In the genomic region with DNA sequence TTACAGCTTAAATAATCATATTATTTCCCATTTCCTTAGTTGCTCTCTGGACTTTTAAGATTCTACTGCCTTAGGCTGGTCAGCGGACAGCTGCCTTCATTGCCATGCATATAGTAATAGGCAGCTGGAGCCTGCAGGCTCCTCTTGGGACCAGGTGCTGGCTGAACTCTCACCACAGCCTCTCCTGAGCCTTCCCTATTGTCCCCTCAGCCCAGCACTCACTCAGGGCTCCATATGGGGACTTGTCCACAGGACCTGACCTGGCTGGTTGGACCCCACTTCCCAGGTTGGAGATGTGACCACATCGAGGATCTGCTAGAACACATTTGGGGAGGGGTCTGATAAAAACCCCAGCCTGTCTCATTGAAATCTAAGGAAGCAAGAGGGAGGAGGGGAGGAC, we compare ENCODE assay signal across 24 cellular contexts.
A peak's percentile ranks its signal among the peaks of the same experiment; 100 is the strongest.
DNase-seq lines count a peak whose midpoint lies in the region; ATAC-seq and TF ChIP-seq lines count a peak whose summit lies in the region.
"Had no signal": no experiment of that assay in that cellular context is flagged by ENCODE, and none has a peak within 500 bp of the region (broad histone marks: within the 10 kb centered on the region; RNA-seq: fewer than 3 reads in every experiment).

No MANE protein-coding gene starts in this region.

- H3K4me3 ChIP-seq in breast epithelium: no peak overlapping the region
- H3K4me3 ChIP-seq: A549, BLaER1, GM12878 had no signal

- H3K27ac Mint-ChIP-seq in MCF 10A (ENCODE audit: low read depth, unreplicated experiment): peak overlapping the region; percentile 53
- H3K27ac Mint-ChIP-seq in activated naive CD4-positive, alpha-beta T cell treated with anti-CD3 and anti-CD28 coated beads for 36 hours: no peak overlapping the region
- H3K27ac Mint-ChIP-seq in stimulated activated memory B cell treated with anti-CD40 and anti-IgM and Interleukin-4, amounts not matched to agents 10 μg/mL and 1 μg/mL and 100 μg/mL, for 72 hours: no peak overlapping the region
- H3K27ac Mint-ChIP-seq: B cell; CD14-positive monocyte; CD4-positive, alpha-beta memory T cell; CD4-positive, CD25-positive, alpha-beta regulatory T cell; CD8-positive, alpha-beta memory T cell had no signal

- TF ChIP-seq CTCF in MCF 10A (IDR thresholded peaks at IDR 0.05; ENCODE audit: unreplicated experiment): no peak
- TF ChIP-seq CTCF in breast epithelium (IDR thresholded peaks at IDR 0.05): no peak

- POLR2A ChIA-PET in MCF 10A (lab: Yijun Ruan, JAX): no interaction called here

- no peaks in the 10 kb centered on the region for H3K4me1 Mint-ChIP-seq in MCF 10A (ENCODE audit: insufficient read depth, unreplicated experiment)
- H3K4me1 Mint-ChIP-seq in activated naive CD4-positive, alpha-beta T cell treated with anti-CD3 and anti-CD28 coated beads for 36 hours (ENCODE audit: low read depth): no peaks in the 10 kb centered on the region
- no peaks in the 10 kb centered on the region for H3K4me1 Mint-ChIP-seq in stimulated activated memory B cell treated with anti-CD40 and anti-IgM and Interleukin-4, amounts not matched to agents 10 μg/mL and 1 μg/mL and 100 μg/mL, for 72 hours
- H3K4me1 Mint-ChIP-seq: B cell; CD14-positive monocyte; CD4-positive, alpha-beta memory T cell; CD8-positive, alpha-beta memory T cell had no signal

- DNase-seq in MCF 10A (ENCODE audit: unreplicated experiment) (no peak), breast epithelium (ENCODE audit: low spot score in 2 of 2) (no peak), myocyte (ENCODE audit: low read depth) (peak; percentile 31)
- DNase-seq in activated naive CD4-positive, alpha-beta T cell treated with anti-CD3 and anti-CD28 coated beads for 36 hours: no peak
- DNase-seq: AML-193; C1 segment of cervical spinal cord; CD4-positive, alpha-beta memory T cell; CD4-positive, CD25-positive, alpha-beta regulatory T cell; CD8-positive, alpha-beta memory T cell; COR-L47; DMS 273 treated with DMSO at 0.1 percent for 48 hours; DMS153; DMS53; DMS79; DND-41; EL; GDM1 had no signal

- TF ChIP-seq POLR2A in breast epithelium (IDR thresholded peaks at IDR 0.05): no peak

- intact Hi-C loops in MCF 10A (cut with micrococcal nuclease) (no loop called here), breast epithelium (cut with DNase I; ENCODE audit: low total_unique reads) (no loop called here)
- intact Hi-C loops in activated naive CD4-positive, alpha-beta T cell treated with anti-CD3 and anti-CD28 coated beads for 36 hours (cut with micrococcal nuclease): no loop called here

- no peaks in the 10 kb centered on the region for H3K36me3 ChIP-seq in breast epithelium
- H3K36me3 ChIP-seq: BLaER1 had no signal

- CTCF ChIA-PET in MCF 10A (lab: Yijun Ruan, JAX): interaction anchor here (0.7 kb wide), 1 partner anchor 29 kb away, joined by 3 read pairs; no protein-coding TSS in a partner anchor
- CTCF ChIA-PET in activated naive CD4-positive, alpha-beta T cell treated with anti-CD3 and anti-CD28 coated beads for 36 hours (lab: Charles Lee): interaction anchor here (0.7 kb wide), 1 partner anchor 429 kb away, joined by 3 read pairs; no protein-coding TSS in a partner anchor

- no peak overlapping the region for H3K27ac ChIP-seq in breast epithelium
- H3K27ac ChIP-seq: 22Rv1, A549, BLaER1 had no signal

- H3K27me3 ChIP-seq in breast epithelium: no peaks in the 10 kb centered on the region
- H3K27me3 ChIP-seq: BLaER1 had no signal

- peaks cover 0 to 12% of the 10 kb centered on the region in 2 donors for H3K9me3 ChIP-seq in breast epithelium

- H3K4me3 Mint-ChIP-seq in MCF 10A (ENCODE audit: unreplicated experiment): no peak overlapping the region
- H3K4me3 Mint-ChIP-seq in activated naive CD4-positive, alpha-beta T cell treated with anti-CD3 and anti-CD28 coated beads for 36 hours: no peak overlapping the region
- H3K4me3 Mint-ChIP-seq in stimulated activated memory B cell treated with anti-CD40 and anti-IgM and Interleukin-4, amounts not matched to agents 10 μg/mL and 1 μg/mL and 100 μg/mL, for 72 hours: no peak overlapping the region
- H3K4me3 Mint-ChIP-seq: B cell; CD14-positive monocyte; CD4-positive, alpha-beta memory T cell; CD4-positive, CD25-positive, alpha-beta regulatory T cell; CD8-positive, alpha-beta memory T cell had no signal

- peaks cover 33% of the 10 kb centered on the region for H3K27me3 Mint-ChIP-seq in MCF 10A (ENCODE audit: insufficient read depth, unreplicated experiment)
- H3K27me3 Mint-ChIP-seq in activated naive CD4-positive, alpha-beta T cell treated with anti-CD3 and anti-CD28 coated beads for 36 hours (ENCODE audit: low read depth): peaks cover 2% of the 10 kb centered on the region
- H3K27me3 Mint-ChIP-seq in stimulated activated memory B cell treated with anti-CD40 and anti-IgM and Interleukin-4, amounts not matched to agents 10 μg/mL and 1 μg/mL and 100 μg/mL, for 72 hours: peaks cover 32% of the 10 kb centered on the region

- BruUV-seq in MCF 10A (replicated peaks; lab: Mats Ljungman, UMichigan): no TSS peak

- H3K4me1 ChIP-seq in breast epithelium: no peaks in the 10 kb centered on the region
- H3K4me1 ChIP-seq: A549, BLaER1 had no signal

- no peaks in the 10 kb centered on the region for H3K36me3 Mint-ChIP-seq in MCF 10A (ENCODE audit: insufficient read depth, unreplicated experiment)
- H3K36me3 Mint-ChIP-seq in activated naive CD4-positive, alpha-beta T cell treated with anti-CD3 and anti-CD28 coated beads for 36 hours (ENCODE audit: low read depth): no peaks in the 10 kb centered on the region
- H3K36me3 Mint-ChIP-seq in stimulated activated memory B cell treated with anti-CD40 and anti-IgM and Interleukin-4, amounts not matched to agents 10 μg/mL and 1 μg/mL and 100 μg/mL, for 72 hours: peaks cover 1% of the 10 kb centered on the region
- H3K36me3 Mint-ChIP-seq: CD14-positive monocyte; CD4-positive, CD25-positive, alpha-beta regulatory T cell had no signal

- no peak for ATAC-seq in stimulated activated memory B cell treated with anti-CD40 and anti-IgM and Interleukin-4, amounts not matched to agents 10 μg/mL and 1 μg/mL and 100 μg/mL, for 72 hours
- ATAC-seq: A549, GM12878 had no signal

- peaks cover 17% of the 10 kb centered on the region for H3K9me3 Mint-ChIP-seq in MCF 10A (ENCODE audit: unreplicated experiment)
- peaks cover 17% of the 10 kb centered on the region for H3K9me3 Mint-ChIP-seq in activated naive CD4-positive, alpha-beta T cell treated with anti-CD3 and anti-CD28 coated beads for 36 hours
- H3K9me3 Mint-ChIP-seq in stimulated activated memory B cell treated with anti-CD40 and anti-IgM and Interleukin-4, amounts not matched to agents 10 μg/mL and 1 μg/mL and 100 μg/mL, for 72 hours: peaks cover 10% of the 10 kb centered on the region
